In the genomic region with DNA sequence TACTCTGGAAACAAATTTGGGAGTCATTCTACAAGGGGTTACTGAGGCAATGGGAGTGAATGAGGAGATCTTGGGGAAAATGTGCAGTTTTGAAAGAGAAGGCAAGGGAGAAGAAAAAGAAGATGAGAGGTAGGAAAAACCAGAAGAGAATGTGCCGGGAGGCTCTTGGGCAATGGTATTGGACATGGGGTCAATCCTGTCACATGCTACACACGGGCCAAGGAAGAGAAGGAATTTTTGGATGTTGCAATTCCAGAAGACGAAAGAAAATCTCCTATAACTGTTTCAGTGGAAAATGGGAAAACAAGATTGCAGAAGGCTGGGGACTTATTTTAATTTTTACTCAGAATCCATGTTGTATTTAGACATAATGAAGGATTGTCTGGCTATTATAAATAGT, we compare ENCODE assay signal across 6 cellular contexts.
"Had no signal": no experiment of that assay in that cellular context is flagged by ENCODE, and none has a peak within 500 bp of the region (broad histone marks: within the 10 kb centered on the region; RNA-seq: fewer than 3 reads in every experiment).

No MANE protein-coding gene starts in this region.

- H3K9ac ChIP-seq: GM23248 had no signal

- H3K9me3 ChIP-seq: HAP-1 had no signal

- H3K27ac ChIP-seq: GM23248 had no signal

- H3K4me3 ChIP-seq: GM23248, HAP-1 had no signal

- DNase-seq: GM23248, GOT3, H7, HFFc6, IMR-90 had no signal

- H2AFZ ChIP-seq: GM23248 had no signal

- H3K36me3 ChIP-seq: HAP-1 had no signal
